Comparison of ENCODE assay signal across 20 cellular contexts in the genomic region with DNA sequence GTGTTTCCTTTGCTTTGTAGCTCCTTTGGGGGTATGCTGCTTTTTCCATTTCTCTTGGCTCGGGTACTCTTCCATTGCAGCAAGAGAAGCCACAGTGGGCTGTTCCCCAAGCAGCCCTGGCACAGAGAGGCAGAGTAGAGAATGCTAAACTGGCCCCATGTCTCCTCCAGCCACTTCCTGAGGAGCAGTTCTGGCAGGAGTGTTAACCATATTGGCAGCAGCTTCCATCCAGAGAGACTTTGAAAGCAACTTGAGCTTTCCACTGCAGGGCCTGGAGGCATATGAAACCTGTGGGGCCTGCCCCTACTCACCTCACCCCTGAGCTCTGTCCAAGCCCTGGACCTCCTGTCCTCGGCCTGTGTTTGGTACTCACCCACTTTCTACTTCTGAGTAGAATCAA.
"Had no signal": no experiment of that assay in that cellular context is flagged by ENCODE, and none has a peak within 500 bp of the region (broad histone marks: within the 10 kb centered on the region; RNA-seq: fewer than 3 reads in every experiment).

No MANE protein-coding gene starts in this region.

- ATAC-seq: activated CD4-positive, alpha-beta T cell treated with anti-CD3 and anti-CD28 coated beads for 36 hours; activated T-helper 17 cell treated with anti-CD3 and anti-CD28 coated beads, Interleukin-2, amount 50 U/mL, for 72 hours; esophagus mucosa; foreskin keratinocyte; lower lobe of right lung; naive thymus-derived CD8-positive, alpha-beta T cell; T-helper 17 cell had no signal

- H3K9ac ChIP-seq: parathyroid adenoma had no signal

- H3K36me3 ChIP-seq: breast epithelium, uterus had no signal

- H3K4me2 ChIP-seq: hepatocyte had no signal

- H3K4me3 ChIP-seq: breast epithelium, hepatocyte, lower lobe of right lung, tibial nerve, uterus had no signal

- H2AFZ ChIP-seq: hepatocyte, parathyroid adenoma had no signal

- DNase-seq: activated CD4-positive, alpha-beta T cell treated with anti-CD3 and anti-CD28 coated beads for 36 hours; activated CD4-positive, alpha-beta T cell treated with anti-CD3 and anti-CD28 coated beads, Interleukin-2, amount 50 U/mL, for 48 hours; activated naive CD4-positive, alpha-beta T cell treated with anti-CD3 and anti-CD28 coated beads for 36 hours; activated T-cell treated with anti-CD3 and anti-CD28 coated beads for 4 hours; effector CD8-positive, alpha-beta T cell; foreskin keratinocyte; lower lobe of right lung; naive thymus-derived CD8-positive, alpha-beta T cell; stimulated activated CD4-positive, alpha-beta T cell treated with anti-CD3 and anti-CD28 coated beads, Interleukin-12 subunit alpha, Interleukin-12 subunit beta, amount 100 ng/mL, for 4 hours; stimulated activated CD4-positive, alpha-beta T cell treated with anti-CD3 and anti-CD28 coated beads, Interleukin-1b, Interleukin-23, amount 100 ng/mL, for 48 hours; stimulated activated CD8-positive, alpha-beta memory T cell treated with anti-CD3 and anti-CD28 coated beads, Interleukin-4, amount 100 ng/mL, for 48 hours; stimulated activated naive CD4-positive, alpha-beta T cell treated with Interleukin-2 at 50 U/mL for 16 hours; T-helper 17 cell; uterus had no signal

- H3K27ac ChIP-seq: foreskin keratinocyte, hepatocyte, lower lobe of right lung, parathyroid adenoma, tibial nerve, uterus had no signal

- H3K79me2 ChIP-seq: hepatocyte, parathyroid adenoma had no signal

- H3K27me3 ChIP-seq: breast epithelium, foreskin keratinocyte, hepatocyte, tibial nerve, uterus had no signal

- H3K4me1 ChIP-seq: breast epithelium, parathyroid adenoma, uterus had no signal
